In the genomic region with DNA sequence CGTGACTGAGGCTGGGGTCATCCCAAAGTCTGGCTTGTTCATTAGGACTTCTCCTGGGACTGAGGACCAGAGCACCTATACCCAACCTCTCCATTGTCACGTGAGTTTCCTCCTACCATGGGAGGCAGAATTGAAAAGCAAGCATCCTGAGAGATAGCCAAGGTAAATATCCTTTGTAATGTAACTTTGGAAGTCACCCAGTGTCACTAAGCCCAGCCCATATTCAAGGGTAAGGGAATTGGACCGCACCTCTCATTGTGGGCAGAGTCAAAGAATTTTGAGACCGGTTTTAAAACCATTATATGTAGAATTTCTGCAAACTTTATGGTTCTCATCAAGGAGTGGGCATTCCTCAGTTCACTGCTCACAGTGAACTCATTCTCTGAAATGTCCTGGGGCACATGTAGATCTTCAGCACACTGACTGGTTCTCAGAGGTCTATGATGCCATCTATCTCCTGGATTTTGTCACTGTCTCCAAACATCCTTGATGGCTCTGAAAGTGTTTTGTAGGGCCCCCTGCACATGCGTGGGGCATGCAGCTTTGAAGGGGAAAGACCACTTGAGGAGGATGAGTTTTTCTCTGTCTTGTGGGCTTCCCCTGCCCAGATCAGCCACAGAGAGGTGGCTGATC, we compare ENCODE assay signal across 16 cellular contexts. TPM values are rescaled to one million over a fixed set of nuclear protein-coding genes. Genes with fewer than 3 reads are reported as not detected.
DNase-seq lines count a peak whose midpoint lies in the region; ATAC-seq and TF ChIP-seq lines count a peak whose summit lies in the region.
"Had no signal": no experiment of that assay in that cellular context is flagged by ENCODE, and none has a peak within 500 bp of the region (broad histone marks: within the 10 kb centered on the region; RNA-seq: fewer than 3 reads in every experiment).

No MANE protein-coding gene starts in this region.

- H3K9me3 ChIP-seq in Panc1 (ENCODE audit: control insufficient read depth, insufficient read depth, low read depth, low read length), result 0 out of 2 replicates have a peak, but pooled peaks cover 4% of the 10 kb centered on the region
- peaks cover 0 to 4% (median 0%) of the 10 kb centered on the region in 4 donors for H3K9me3 ChIP-seq in esophagus muscularis mucosa
- H3K9me3 ChIP-seq in osteoblast (ENCODE audit: low read depth, low read length), result peaks cover 3% of the 10 kb centered on the region

- H3K4me2 ChIP-seq in osteoblast (ENCODE audit: insufficient read depth, low read length), result no peak overlapping the region

- H2AFZ ChIP-seq in osteoblast (ENCODE audit: low read length), result no peak overlapping the region

- ATAC-seq in Panc1 (no peak), GM19463 (IDR thresholded peaks at IDR 0.05; ENCODE audit: unreplicated experiment) (no peak)

- H3K79me2 ChIP-seq in osteoblast (ENCODE audit: insufficient read depth, low read length), result no peaks in the 10 kb centered on the region

- no peak for TF ChIP-seq POLR2A in esophagus muscularis mucosa (IDR thresholded peaks at IDR 0.05; ENCODE audit: low read depth)

- H4K20me1 ChIP-seq in osteoblast (ENCODE audit: insufficient read depth, low read length), result no peaks in the 10 kb centered on the region

- TF ChIP-seq CTCF in AG09309 (IDR thresholded peaks at IDR 0.05; ENCODE audit: control insufficient read depth, insufficient read depth, low read depth, low read length, missing control alignments), result peak; percentile 15
- TF ChIP-seq CTCF in Panc1 (IDR thresholded peaks at IDR 0.05), result peak; percentile 14
- TF ChIP-seq CTCF in esophagus muscularis mucosa (IDR thresholded peaks at IDR 0.05), result no peak
- no peak for TF ChIP-seq CTCF in osteoblast (IDR thresholded peaks at IDR 0.05; ENCODE audit: extremely low read depth, low read depth, low read length)

- H3K4me1 ChIP-seq in Panc1 (ENCODE audit: control insufficient read depth, insufficient read depth, low read length) (no peaks in the 10 kb centered on the region), esophagus muscularis mucosa (no peaks in the 10 kb centered on the region), osteoblast (ENCODE audit: insufficient read depth, low read length) (no peaks in the 10 kb centered on the region)

- no peak for DNase-seq in AG09309 (ENCODE audit: low read depth)
- peak; percentile 31 for DNase-seq in EH (ENCODE audit: low read depth)
- no peak for DNase-seq in Panc1 (ENCODE audit: low read depth, low spot score)
- DNase-seq in epithelial cell of prostate (ENCODE audit: low read depth, low spot score), result no peak
- no peak for DNase-seq in esophagus muscularis mucosa (ENCODE audit: extremely low spot score)
- DNase-seq in osteoblast (ENCODE audit: insufficient read length, low spot score, missing footprints), result no peak
- no peak for DNase-seq in NOMO-1 (lab: John Stamatoyannopoulos, UW; ENCODE audit: unreplicated experiment in 2 of 2)
- DNase-seq: activated CD4-positive, alpha-beta T cell treated with anti-CD3 and anti-CD28 coated beads, Interleukin-2, amount 50 U/mL, for 48 hours; immature natural killer cell; NCI-H1092 treated with DMSO at 0.1 percent for 48 hours; NCI-H524 treated with DMSO at 0.1 percent for 48 hours; SHP77 treated with DMSO at 0.1 percent for 48 hours had no signal

- BruUV-seq in Panc1 (replicated peaks; lab: Mats Ljungman, UMichigan), result no TSS peak

- in situ Hi-C loops in Panc1 (cut with HindIII; ENCODE audit: low pct_unique_long_range_greater_than_20kb, low sequenced_read_pairs), result no loop called here

- CTCF ChIA-PET in Panc1 (lab: Charles Lee), result no interaction called here

- 76% methylated on average over 5 of the region's 5 CpGs for WGBS in esophagus muscularis mucosa

- TF ChIP-seq EP300 in esophagus muscularis mucosa (IDR thresholded peaks at IDR 0.05), result no peak

- intact Hi-C loops in Panc1 (cut with micrococcal nuclease; ENCODE audit: unreplicated experiment), result no loop called here
- intact Hi-C loops in esophagus muscularis mucosa (cut with DNase I), result no loop called here

- H3K36me3 ChIP-seq in Panc1 (ENCODE audit: control insufficient read depth, insufficient read depth, low read length) (no peaks in the 10 kb centered on the region), esophagus muscularis mucosa (no peaks in the 10 kb centered on the region), osteoblast (ENCODE audit: insufficient read depth, low read length) (no peaks in the 10 kb centered on the region)

- H3K27me3 ChIP-seq in Panc1 (ENCODE audit: control insufficient read depth, insufficient read depth, low read length) (no peaks in the 10 kb centered on the region), esophagus muscularis mucosa (no peaks in the 10 kb centered on the region), osteoblast (ENCODE audit: insufficient read depth, low read length) (peaks cover 2% of the 10 kb centered on the region)

- POLR2A ChIA-PET in Panc1 (lab: Charles Lee), result no interaction called here

- H3K4me3 ChIP-seq in AG09309 (ENCODE audit: control insufficient read depth, low read depth, low read length) (no peak overlapping the region), Panc1 (ENCODE audit: low read depth in 2 of 2, low read length in 2 of 2) (no peak overlapping the region), esophagus muscularis mucosa (no peak overlapping the region), osteoblast (ENCODE audit: insufficient read depth, low read length) (no peak overlapping the region)

- H3K27ac ChIP-seq in Panc1 (ENCODE audit: low read length) (peak overlapping the region; percentile 39; the same call in 1 of the 2 replicates), epithelial cell of prostate (peak overlapping the region; percentile 59), esophagus muscularis mucosa (replicated peaks in 1 of 4) (no peak overlapping the region), osteoblast (ENCODE audit: low read depth, low read length) (no peak overlapping the region)

RNA-seq across cellular contexts. Expression of a gene that starts 35.3 kb away (rescaled TPM):
- not detected for total RNA-seq in Panc1 (2021; ENCODE audit: unreplicated experiment)
- not detected for polyA plus RNA-seq in Panc1 (2012; ENCODE audit: insufficient read length)
- total RNA-seq in esophagus muscularis mucosa, result under 1 TPM in 1 of 4 donors, not detected in 3; 0.11 TPM
- total RNA-seq in osteoblast, result 0.36 and 0.59 TPM in 2 replicates
- total RNA-seq: fibroblast of villous mesenchyme, myocyte, subcutaneous adipose tissue had no signal
- polyA plus RNA-seq: immature natural killer cell had no signal

Comparison
In these comparisons a context has a peak if more than half of its experiments do, and no peak if none do; other contexts are left out.
1. CTCF ChIP-seq: peak in AG09309 (single experiment) and Panc1 (single experiment); none in esophagus muscularis mucosa (0 of 3) and osteoblast (single experiment).
2. H3K27ac ChIP-seq: peak in Panc1 (single experiment) and epithelial cell of prostate (single experiment); none in esophagus muscularis mucosa (0 of 4) and osteoblast (single experiment).